Comparison of ENCODE assay signal across 17 cellular contexts in genomic region chr1:232074265-232074664, GRCh38.
A peak's percentile ranks its signal among the peaks of the same experiment; 100 is the strongest.
DNase-seq lines count a peak whose midpoint lies in the region; ATAC-seq, FAIRE-seq and TF ChIP-seq lines count a peak whose summit lies in the region.
"Had no signal": no experiment of that assay in that cellular context is flagged by ENCODE, and none has a peak within 500 bp of the region (broad histone marks: within the 10 kb centered on the region; RNA-seq: fewer than 3 reads in every experiment).

No MANE protein-coding gene starts in this region.

- ATAC-seq in IMR-90 (ENCODE audit: low read depth) (no peak), SK-N-SH treated with all-trans-retinoic acid at 6 μM for 48 hours (no peak), HG02623 (IDR thresholded peaks at IDR 0.05; ENCODE audit: unreplicated experiment) (no peak)
- ATAC-seq: HCT116 had no signal

- 0 out of 7 replicates have a peak, but pooled peaks cover 0 to 4% (median 0%) of the 10 kb centered on the region in 3 experiments for H3K36me3 Mint-ChIP-seq in H9 (ENCODE audit: insufficient read depth in 1 of 3, low read depth in 3 of 3)

- H4K5ac ChIP-seq in IMR-90 (ENCODE audit: low read depth, low read length), result no peak overlapping the region
- no peak overlapping the region for H4K5ac ChIP-seq in H1 (ENCODE audit: insufficient read length, low read depth, low read length)
- no peak overlapping the region for H4K5ac ChIP-seq in H9 (ENCODE audit: insufficient read length, low read depth, low read length)

- H3K9me1 ChIP-seq in IMR-90 (ENCODE audit: insufficient read depth, low read length), result no peaks in the 10 kb centered on the region

- H3K4ac ChIP-seq in IMR-90 (ENCODE audit: low read depth, low read length), result no peak overlapping the region
- no peak overlapping the region for H3K4ac ChIP-seq in H1 (replicated peaks; ENCODE audit: insufficient read length, low read depth, low read length)
- no peak overlapping the region for H3K4ac ChIP-seq in H9 (ENCODE audit: low read depth, low read length)

- H4K91ac ChIP-seq in IMR-90 (ENCODE audit: insufficient read depth, low read depth, low read length) (no peak overlapping the region), H1 (replicated peaks; ENCODE audit: insufficient read length, low read length) (no peak overlapping the region), H9 (ENCODE audit: insufficient read length, low read depth, low read length) (no peak overlapping the region)

- H2BK120ac ChIP-seq in IMR-90 (ENCODE audit: low read depth, low read length) (no peak overlapping the region), H1 (replicated peaks; ENCODE audit: low read depth, low read length) (no peak overlapping the region), H9 (ENCODE audit: low read depth, low read length, poor library complexity, severe bottlenecking) (no peak overlapping the region)

- H3K9ac ChIP-seq in IMR-90 (ENCODE audit: low read depth, low read length) (no peak overlapping the region), adipocyte (ENCODE audit: low read length) (no peak overlapping the region), H1 (replicated peaks in 1 of 4; ENCODE audit: extremely low read depth in 1 of 4, low read depth in 3 of 4, low read length in 3 of 4) (no peak overlapping the region), H9 (ENCODE audit: extremely low read depth, insufficient read length, low read length) (no peak overlapping the region)

- H2AK5ac ChIP-seq in IMR-90 (ENCODE audit: low read depth, low read length) (no peak overlapping the region), H1 (ENCODE audit: low read depth, low read length) (no peak overlapping the region), H9 (ENCODE audit: insufficient read length, low read length) (no peak overlapping the region)

- H3T11ph ChIP-seq in H9 (ENCODE audit: low read length), result no peak overlapping the region

- no peak overlapping the region for H4K8ac ChIP-seq in IMR-90 (ENCODE audit: low read depth in 2 of 2, low read length in 2 of 2)
- no peak overlapping the region for H4K8ac ChIP-seq in H1 (ENCODE audit: extremely low read depth, insufficient read depth, low read length)
- no peak overlapping the region for H4K8ac ChIP-seq in H9 (replicated peaks; ENCODE audit: insufficient read length, low read depth, low read length)

- H3K14ac ChIP-seq in IMR-90 (replicated peaks; ENCODE audit: low read depth, low read length) (no peak overlapping the region), H1 (ENCODE audit: insufficient read length) (no peak overlapping the region), H9 (ENCODE audit: insufficient read depth, low read length) (no peak overlapping the region)

- H3K36me3 ChIP-seq in IMR-90 (ENCODE audit: control insufficient read depth, insufficient read depth, low read length) (no peaks in the 10 kb centered on the region), adipocyte (ENCODE audit: control insufficient read depth, insufficient read depth, low read length, severe bottlenecking) (no peaks in the 10 kb centered on the region), H1 (ENCODE audit: control insufficient read depth in 2 of 4, insufficient read depth in 4 of 4, low read length in 3 of 4) (no peaks in the 10 kb centered on the region)

- POLR2A ChIA-PET in IMR-90 (lab: Charles Lee; ENCODE audit: unreplicated experiment), result no interaction called here
- POLR2A ChIA-PET in H1 (lab: Charles Lee; ENCODE audit: partially characterized antibody), result no interaction called here

- H2AFZ ChIP-seq in IMR-90 (replicated peaks; ENCODE audit: low read length, poor library complexity), result no peak overlapping the region
- no peak overlapping the region for H2AFZ ChIP-seq in H1 (ENCODE audit: low read length)
- H2AFZ ChIP-seq in H9 (ENCODE audit: low read length), result no peak overlapping the region

- H3K4me3 Mint-ChIP-seq in H9, result no peak overlapping the region
- H3K4me3 Mint-ChIP-seq: CD4-positive, alpha-beta memory T cell had no signal

- in situ Hi-C loops in IMR-90 (cut with MboI; ENCODE audit: low sequenced_read_pairs), result no loop called here

- dilution Hi-C loops in IMR-90 (cut with HindIII; ENCODE audit: low sequenced_read_pairs, unreplicated experiment), result no loop called here

- WGBS in IMR-90 (ENCODE audit: extremely low coverage in 2 of 2, insufficient read length in 1 of 2), 2 experiments, result no CpG with 5 or more reads among the region's 1 CpG
- WGBS in H1 (ENCODE audit: extremely low coverage in 1 of 2, insufficient coverage in 1 of 2, insufficient read length in 1 of 2, insufficient replicate concordance in 2 of 2, low coverage in 1 of 2, low lambda C conversion rate in 2 of 2, missing lambda C conversion rate in 1 of 2), 2 experiments, result 76% methylated on average over 1 of the region's 1 CpG; no CpG with 5 or more reads in 1 of the 2 experiments
- no CpG with 5 or more reads among the region's 1 CpG for WGBS in H9 (ENCODE audit: extremely low coverage, insufficient read length, low lambda C conversion rate)

- intact Hi-C loops in IMR-90 (cut with micrococcal nuclease), result no loop called here

- no peaks in the 10 kb centered on the region; a peak in 1 of 4 replicates for H3K4me1 Mint-ChIP-seq in H9
- H3K4me1 Mint-ChIP-seq: CD4-positive, alpha-beta memory T cell had no signal

- peaks cover 2% of the 10 kb centered on the region for H3K27me3 Mint-ChIP-seq in H9 (ENCODE audit: low read depth)

- no peak for TF ChIP-seq EP300 in H1 (IDR thresholded peaks at IDR 0.05; ENCODE audit: borderline replicate concordance in 1 of 2, low read depth in 2 of 2, low read length in 2 of 2)

- no peaks in the 10 kb centered on the region for H3K27me3 ChIP-seq in IMR-90 (ENCODE audit: control insufficient read depth, insufficient read depth, low read length)
- no peaks in the 10 kb centered on the region for H3K27me3 ChIP-seq in adipocyte (replicated peaks; ENCODE audit: control insufficient read depth, insufficient read depth, low read length)
- no peaks in the 10 kb centered on the region for H3K27me3 ChIP-seq in H1 (replicated peaks in 1 of 4; ENCODE audit: control insufficient read depth in 3 of 4, extremely low read depth in 1 of 4, insufficient read depth in 3 of 4, low read length in 3 of 4)
- H3K27me3 ChIP-seq in H9 (ENCODE audit: insufficient read depth, low read length), result no peaks in the 10 kb centered on the region

- H3K27ac Mint-ChIP-seq in H9, result no peak overlapping the region
- H3K27ac Mint-ChIP-seq: CD4-positive, alpha-beta memory T cell had no signal

- H2BK5ac ChIP-seq in IMR-90 (ENCODE audit: low read depth, low read length, poor library complexity, severe bottlenecking) (no peak overlapping the region), H1 (ENCODE audit: low read depth, low read length) (no peak overlapping the region), H9 (ENCODE audit: insufficient read length, low read length) (no peak overlapping the region)

- BruUV-seq in IMR-90 (replicated peaks; lab: Mats Ljungman, UMichigan), result no TSS peak

- H4K20me1 ChIP-seq in IMR-90 (ENCODE audit: insufficient read depth, low read length) (no peaks in the 10 kb centered on the region), H1 (replicated peaks in 1 of 2; ENCODE audit: control insufficient read depth in 1 of 2, insufficient read depth in 2 of 2, low read length in 2 of 2) (no peaks in the 10 kb centered on the region), H9 (ENCODE audit: control insufficient read depth, insufficient read depth, insufficient read length) (no peaks in the 10 kb centered on the region)

- DNase-seq in IMR-90 (no peak), adipocyte (ENCODE audit: low read depth) (peak; percentile 33), H1 (ENCODE audit: low read depth in 1 of 2, low spot score in 2 of 2) (no peak), fibroblast of villous mesenchyme (ENCODE audit: low read depth) (peak; percentile 2), H9 (no peak)
- DNase-seq: C1 segment of cervical spinal cord; Calu3; CD4-positive, alpha-beta memory T cell; COR-L47; DMS153; DND-41; GOT3 had no signal

- TF ChIP-seq RAD21 in IMR-90 (IDR thresholded peaks at IDR 0.05; ENCODE audit: low read length) (no peak), H1 (IDR thresholded peaks at IDR 0.05 in 1 of 2, conservative IDR thresholded peaks at IDR 0.05 in 1 of 2; ENCODE audit: low read depth in 2 of 2, low read length in 2 of 2) (no peak)

- no peaks in the 10 kb centered on the region for H3K79me2 ChIP-seq in H1 (ENCODE audit: control insufficient read depth in 1 of 2, insufficient read depth in 2 of 2, low read length in 2 of 2)
- no peaks in the 10 kb centered on the region for H3K79me2 ChIP-seq in H9 (ENCODE audit: insufficient read depth, low read length)

- H3K18ac ChIP-seq in IMR-90 (ENCODE audit: low read depth, low read length) (no peak overlapping the region), H1 (ENCODE audit: extremely low read depth, low read length) (no peak overlapping the region), H9 (ENCODE audit: insufficient read length, low read depth, low read length) (no peak overlapping the region)

- TF ChIP-seq POLR2A in IMR-90 (IDR thresholded peaks at IDR 0.05; ENCODE audit: low read depth, low read length) (no peak), H1 (IDR thresholded peaks at IDR 0.05; ENCODE audit: control extremely low read depth in 1 of 2, low read depth in 2 of 2, low read length in 2 of 2) (no peak)

- H3K4me3 ChIP-seq in IMR-90 (ENCODE audit: insufficient read depth, low read depth, low read length), result no peak overlapping the region
- no peak overlapping the region for H3K4me3 ChIP-seq in adipocyte (ENCODE audit: low read length)
- no peak overlapping the region for H3K4me3 ChIP-seq in H1 (ENCODE audit: extremely low read depth in 1 of 4, insufficient read depth in 2 of 4, low read depth in 3 of 4, low read length in 4 of 4)
- H3K4me3 ChIP-seq in fibroblast of villous mesenchyme (ENCODE audit: low read depth, low read length), result no peak overlapping the region

- no peak overlapping the region for H3K4me2 ChIP-seq in IMR-90 (ENCODE audit: low read depth, low read length)
- no peak overlapping the region for H3K4me2 ChIP-seq in H1 (ENCODE audit: insufficient read depth in 1 of 2, low read depth in 2 of 2, low read length in 2 of 2)
- H3K4me2 ChIP-seq in H9 (ENCODE audit: insufficient read depth, insufficient read length, low read length), result no peak overlapping the region

- H2BK15ac ChIP-seq in IMR-90 (ENCODE audit: low read depth, low read length) (no peak overlapping the region), H1 (ENCODE audit: low read length) (no peak overlapping the region), H9 (ENCODE audit: low read depth, low read length) (no peak overlapping the region)

- no peak overlapping the region for H2BK12ac ChIP-seq in H1 (ENCODE audit: low read depth, low read length)
- no peak overlapping the region for H2BK12ac ChIP-seq in H9 (ENCODE audit: insufficient read length, low read depth, low read length)

- no peak overlapping the region for H3K23ac ChIP-seq in IMR-90 (ENCODE audit: low read depth, low read length)
- H3K23ac ChIP-seq in H1 (ENCODE audit: insufficient read length), result no peak overlapping the region
- no peak overlapping the region for H3K23ac ChIP-seq in H9 (ENCODE audit: insufficient read length, low read depth, low read length)

- H3K9me3 Mint-ChIP-seq in H9, result peaks cover 0 to 6% of the 10 kb centered on the region in 2 experiments; a peak in 2 of 5 replicates

- no peaks in the 10 kb centered on the region for H3K23me2 ChIP-seq in H1 (ENCODE audit: low read depth, low read length)
- no peaks in the 10 kb centered on the region for H3K23me2 ChIP-seq in H9 (ENCODE audit: insufficient read length, low read depth, low read length, poor library complexity, severe bottlenecking)

- CTCF ChIA-PET in IMR-90 (lab: Yijun Ruan, JAX) (no interaction called here), H1 (lab: Charles Lee; ENCODE audit: partially characterized antibody) (no interaction called here)

- no peaks in the 10 kb centered on the region for H3K9me3 ChIP-seq in IMR-90 (ENCODE audit: control insufficient read depth, insufficient read depth, low read length)
- peaks cover 3% of the 10 kb centered on the region for H3K9me3 ChIP-seq in adipocyte (ENCODE audit: control insufficient read depth, low read length)
- H3K9me3 ChIP-seq in H1 (ENCODE audit: insufficient read depth in 2 of 2, low read depth in 1 of 2, low read length in 1 of 2), result no peaks in the 10 kb centered on the region
- no peaks in the 10 kb centered on the region for H3K9me3 ChIP-seq in H9 (ENCODE audit: control insufficient read depth, low read depth, low read length)

- TF ChIP-seq CTCF in IMR-90 (conservative IDR thresholded peaks at IDR 0.05; ENCODE audit: low read depth, low read length) (no peak), H1 (IDR thresholded peaks at IDR 0.05; ENCODE audit: control extremely low read depth in 1 of 3, insufficient read depth in 1 of 3, low read depth in 1 of 3, low read length in 3 of 3) (no peak), fibroblast of villous mesenchyme (IDR thresholded peaks at IDR 0.05; ENCODE audit: insufficient read depth, low read depth, low read length) (no peak), H9 (conservative IDR thresholded peaks at IDR 0.05) (no peak)

- no peaks in the 10 kb centered on the region for H3K79me1 ChIP-seq in IMR-90 (ENCODE audit: low read depth in 1 of 2, low read length in 2 of 2)
- no peaks in the 10 kb centered on the region for H3K79me1 ChIP-seq in H1 (ENCODE audit: low read depth, low read length)
- no peaks in the 10 kb centered on the region for H3K79me1 ChIP-seq in H9 (ENCODE audit: insufficient read depth, low read depth, low read length, poor library complexity, severe bottlenecking)

- no peak overlapping the region for H3K56ac ChIP-seq in IMR-90 (ENCODE audit: extremely low read depth, insufficient read depth, low read length)
- H3K56ac ChIP-seq in H1 (replicated peaks; ENCODE audit: insufficient read length, low read depth, low read length), result no peak overlapping the region
- no peak overlapping the region for H3K56ac ChIP-seq in H9 (ENCODE audit: insufficient read length, low read depth, low read length)

- H3K27ac ChIP-seq in IMR-90 (ENCODE audit: insufficient read depth, low read length) (no peak overlapping the region), H1 (ENCODE audit: low read depth, low read length) (no peak overlapping the region), H9 (ENCODE audit: insufficient read length, low read depth, low read length) (no peak overlapping the region)

- H2BK20ac ChIP-seq in IMR-90 (ENCODE audit: low read depth, low read length), result no peak overlapping the region
- no peak overlapping the region for H2BK20ac ChIP-seq in H1 (ENCODE audit: low read length)
- no peak overlapping the region for H2BK20ac ChIP-seq in H9 (ENCODE audit: low read depth, low read length, poor library complexity, severe bottlenecking)

- FAIRE-seq in H1 (lab: Jason Lieb, UNC), result peak; percentile 79
- FAIRE-seq: G401.6, GM12892 had no signal

- no peak overlapping the region for H2AK9ac ChIP-seq in IMR-90 (replicated peaks; ENCODE audit: low read depth, low read length, poor library complexity)

- no peaks in the 10 kb centered on the region for H3K4me1 ChIP-seq in IMR-90 (ENCODE audit: control insufficient read depth, insufficient read depth, low read length)
- no peaks in the 10 kb centered on the region for H3K4me1 ChIP-seq in adipocyte (ENCODE audit: control insufficient read depth, insufficient read depth, low read length)
- no peaks in the 10 kb centered on the region for H3K4me1 ChIP-seq in H1 (replicated peaks in 1 of 4; ENCODE audit: control insufficient read depth in 3 of 4, insufficient read depth in 4 of 4, low read length in 3 of 4)
- H3K4me1 ChIP-seq in H9 (ENCODE audit: insufficient read depth, low read length), result no peaks in the 10 kb centered on the region

Comparison
In these comparisons a context has a peak if more than half of its experiments do, and no peak if none do; other contexts are left out.
1. DNase-seq: peak in adipocyte (single experiment) and fibroblast of villous mesenchyme (single experiment); none in IMR-90 (single experiment), H1 (0 of 2) and H9 (single experiment).